ENCODE assay signal across 19 cellular contexts in the genomic region with DNA sequence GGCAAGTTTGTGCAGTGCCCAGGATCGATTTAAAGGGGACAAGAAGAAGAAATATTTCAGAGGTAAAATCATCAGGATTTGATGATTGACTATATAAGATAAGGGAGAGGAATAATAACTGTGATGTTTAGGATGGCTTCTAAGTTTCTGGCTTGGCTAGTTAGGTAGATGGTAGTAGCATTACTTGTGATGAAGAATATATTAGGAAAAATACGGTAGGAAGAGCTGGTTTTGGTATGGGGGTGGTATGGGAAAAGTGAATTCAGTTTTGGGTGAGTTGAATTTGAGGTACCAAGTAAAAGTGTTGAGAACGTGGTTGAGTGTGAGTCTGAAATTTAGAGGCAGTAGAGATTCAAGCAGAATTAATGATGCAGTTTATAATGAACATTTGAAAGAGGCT. TPM values are rescaled to one million over a fixed set of nuclear protein-coding genes. Genes with fewer than 3 reads are reported as not detected.
DNase-seq lines count a peak whose midpoint lies in the region; ATAC-seq, FAIRE-seq and TF ChIP-seq lines count a peak whose summit lies in the region.
"Had no signal": no experiment of that assay in that cellular context is flagged by ENCODE, and none has a peak within 500 bp of the region (broad histone marks: within the 10 kb centered on the region; RNA-seq: fewer than 3 reads in every experiment).

No MANE protein-coding gene starts in this region.

- no peak for DNase-seq in HepG2 (ENCODE audit: low spot score)
- DNase-seq in right lobe of liver: no peak
- no peak for DNase-seq in central memory CD8-positive, alpha-beta T cell (ENCODE audit: low spot score in 2 of 2)
- DNase-seq in neural crest cell (ENCODE audit: low read depth, low spot score): no peak
- no peak for DNase-seq in EL
- DNase-seq in NCI-H526 (lab: John Stamatoyannopoulos, UW): no peak
- DNase-seq: DMS79 treated with DMSO at 0.1 percent for 48 hours, NCI-H1417 treated with DMSO at 0.1 percent for 48 hours, NCI-H1930, NCI-H345, NCI-H524 treated with DMSO at 0.1 percent for 48 hours, PC-3, RPMI8226, SHP77 treated with DMSO at 0.1 percent for 48 hours, SK-N-SH had no signal

- intact Hi-C loops in HepG2 (cut with micrococcal nuclease; ENCODE audit: unreplicated experiment) (no loop called here), right lobe of liver (cut with DNase I) (no loop called here)

- H3K27me3 ChIP-seq in HepG2 (ENCODE audit: control insufficient read depth in 1 of 2, insufficient read depth in 2 of 2, low read length in 2 of 2): no peaks in the 10 kb centered on the region
- no peaks in the 10 kb centered on the region for H3K27me3 ChIP-seq in right lobe of liver
- H3K27me3 ChIP-seq: BLaER1 treated with 17β-estradiol and CSF1 and Interleukin-3, amounts not matched to agents 10 nM and 100 nM had no signal

- TF ChIP-seq CTCF in HepG2 (CRISPR knock-in tag; IDR thresholded peaks at IDR 0.05) (no peak), right lobe of liver (IDR thresholded peaks at IDR 0.05) (no peak), HEK293 (tag by site-specific recombination; IDR thresholded peaks at IDR 0.05) (no peak), neural crest cell (conservative IDR thresholded peaks at IDR 0.05) (no peak)

- FAIRE-seq in HepG2 (lab: Jason Lieb, UNC): no peak

- H3K9me3 ChIP-seq in HepG2 (ENCODE audit: low read length) (no peaks in the 10 kb centered on the region), right lobe of liver (no peaks in the 10 kb centered on the region), HEK293 (ENCODE audit: control insufficient read depth, insufficient read depth, low read depth, low read length) (no peaks in the 10 kb centered on the region)

- H3K36me3 ChIP-seq in HepG2 (replicated peaks in 1 of 2; ENCODE audit: control insufficient read depth in 1 of 2, insufficient read depth in 2 of 2, low read length in 2 of 2): peaks cover 0 to 8% of the 10 kb centered on the region in 2 experiments; a peak in 3 of 5 replicates
- H3K36me3 ChIP-seq in right lobe of liver: no peaks in the 10 kb centered on the region
- H3K36me3 ChIP-seq in HEK293 (ENCODE audit: control insufficient read depth in 2 of 2, insufficient read depth in 1 of 2, low read length in 2 of 2): peaks cover 0 to 6% of the 10 kb centered on the region in 2 experiments; a peak in 1 of 3 replicates

- peaks cover 90% of the 10 kb centered on the region for H3K79me2 ChIP-seq in HepG2 (ENCODE audit: insufficient read depth, low read length)

- WGBS in HepG2 (ENCODE audit: low lambda C conversion rate): 92% methylated on average over 3 of the region's 3 CpGs
- 80% methylated on average over 1 of the region's 3 CpGs for WGBS in right lobe of liver (ENCODE audit: insufficient coverage, low coverage, low lambda C conversion rate, missing lambda C conversion rate)

- TF ChIP-seq EP300 in HepG2 (IDR thresholded peaks at IDR 0.05; ENCODE audit: low read depth in 2 of 2, low read length in 2 of 2) (no peak), HepG2 (CRISPR knock-in tag; IDR thresholded peaks at IDR 0.05; ENCODE audit: borderline replicate concordance) (no peak)

- H3K9me3 Mint-ChIP-seq in central memory CD8-positive, alpha-beta T cell: no peaks in the 10 kb centered on the region
- H3K9me3 Mint-ChIP-seq in neural crest cell: peaks cover 2% of the 10 kb centered on the region

- ATAC-seq in HepG2 (no peak), right lobe of liver (no peak), HG02938 (IDR thresholded peaks at IDR 0.05; ENCODE audit: unreplicated experiment) (no peak)
- ATAC-seq in central memory CD8-positive, alpha-beta T cell (replicated peaks; ENCODE audit: extremely low read depth, poor library complexity, severe bottlenecking): no peak
- ATAC-seq: PC-3 had no signal

- peaks cover 62% of the 10 kb centered on the region for H3K4me1 Mint-ChIP-seq in central memory CD8-positive, alpha-beta T cell
- H3K4me1 Mint-ChIP-seq in neural crest cell: peaks cover 31% of the 10 kb centered on the region

- no peak for TF ChIP-seq RAD21 in HepG2 (CRISPR knock-in tag; IDR thresholded peaks at IDR 0.05)

- no peak overlapping the region for H3K4me2 ChIP-seq in HepG2 (ENCODE audit: low read depth, low read length)
- H3K4me2 ChIP-seq: KMS-11, SK-N-SH had no signal

- TF ChIP-seq POLR2A in HepG2 (IDR thresholded peaks at IDR 0.05; ENCODE audit: insufficient read depth in 1 of 2, low read depth in 2 of 2, low read length in 2 of 2) (no peak), right lobe of liver (IDR thresholded peaks at IDR 0.05) (no peak)

- H4K20me1 ChIP-seq in HepG2 (ENCODE audit: insufficient read depth, low read length): peaks cover 37% of the 10 kb centered on the region

- CTCF ChIA-PET in HepG2 (lab: Yijun Ruan, JAX; ENCODE audit: low intra/inter-chr PET ratio, low total read pairs): no interaction called here
- CTCF ChIA-PET in HEK293 (lab: Yijun Ruan, JAX): no interaction called here

- BruUV-seq in HepG2 (replicated peaks; lab: Mats Ljungman, UMichigan): no TSS peak

- H3K36me3 Mint-ChIP-seq in central memory CD8-positive, alpha-beta T cell (ENCODE audit: insufficient read depth): peaks cover 17% of the 10 kb centered on the region
- peaks cover 15% of the 10 kb centered on the region for H3K36me3 Mint-ChIP-seq in neural crest cell (ENCODE audit: low read depth)

- no peaks in the 10 kb centered on the region for H3K27me3 Mint-ChIP-seq in central memory CD8-positive, alpha-beta T cell
- no peaks in the 10 kb centered on the region for H3K27me3 Mint-ChIP-seq in neural crest cell (ENCODE audit: low read depth)

- no peak overlapping the region for H3K9ac ChIP-seq in HepG2 (ENCODE audit: insufficient read depth, low read depth, low read length)
- H3K9ac ChIP-seq: BLaER1 treated with 17β-estradiol and CSF1 and Interleukin-3, amounts not matched to agents 10 nM and 100 nM; KMS-11; SK-N-SH had no signal

- POLR2A ChIA-PET in HepG2 (lab: Yijun Ruan, JAX): no interaction called here
- POLR2A ChIA-PET in HEK293 (lab: Yijun Ruan, JAX): interaction anchor here (0.6 kb wide), 1 partner anchor 11 kb away, joined by 4 read pairs; a partner anchor contains a TSS

- H3K4me1 ChIP-seq in HepG2 (ENCODE audit: insufficient read depth, low read length) (peaks cover 20% of the 10 kb centered on the region), right lobe of liver (no peaks in the 10 kb centered on the region), HEK293 (ENCODE audit: control insufficient read depth, insufficient read depth, low read length) (no peaks in the 10 kb centered on the region; the same call in 1 of the 2 replicates)

- no peak overlapping the region for H3K4me3 ChIP-seq in HepG2 (replicated peaks in 1 of 3; ENCODE audit: insufficient read depth in 1 of 3, low read depth in 2 of 3, low read length in 3 of 3)
- no peak overlapping the region for H3K4me3 ChIP-seq in right lobe of liver
- no peak overlapping the region for H3K4me3 ChIP-seq in HEK293 (ENCODE audit: low read depth, low read length)
- H3K4me3 ChIP-seq: BLaER1 treated with 17β-estradiol and CSF1 and Interleukin-3, amounts not matched to agents 10 nM and 100 nM had no signal

- H3K4me3 Mint-ChIP-seq in central memory CD8-positive, alpha-beta T cell: peak overlapping the region; percentile 2
- no peak overlapping the region for H3K4me3 Mint-ChIP-seq in neural crest cell

- H3K27ac Mint-ChIP-seq in central memory CD8-positive, alpha-beta T cell (ENCODE audit: low read depth): no peak overlapping the region
- peak overlapping the region; percentile 3 for H3K27ac Mint-ChIP-seq in neural crest cell (ENCODE audit: unreplicated experiment)

- in situ Hi-C loops in HepG2 (cut with HindIII; ENCODE audit: extremely low pct_ligation_motif_present, low pct_unique_long_range_greater_than_20kb): no loop called here

- no peak overlapping the region for H3K27ac ChIP-seq in HepG2 (ENCODE audit: extremely low read length, insufficient read depth, low read length)
- no peak overlapping the region for H3K27ac ChIP-seq in right lobe of liver
- H3K27ac ChIP-seq in HEK293 (ENCODE audit: extremely low read depth, low read depth, low read length): no peak overlapping the region
- H3K27ac ChIP-seq: BLaER1 treated with 17β-estradiol and CSF1 and Interleukin-3, amounts not matched to agents 10 nM and 100 nM; KMS-11 had no signal

- H2AFZ ChIP-seq in HepG2 (ENCODE audit: low read length): no peak overlapping the region

TF ChIP-seq in HEK293, 187 proteins besides CTCF, POLR2A, EP300 and RAD21 (continues in another document):
- TF ChIP-seq ZNF701 (tag by site-specific recombination; IDR thresholded peaks at IDR 0.05): no peak

RNA-seq across cellular contexts. Expression of a gene that starts 11.0 kb away (rescaled TPM):
- total RNA-seq in HepG2 (2016; rRNA removed; fragmentation: Illumina TruSeq; extraction: Trizol) (56.2 and 95.2 TPM in 2 replicates), right lobe of liver (10 to 100 TPM in 4 of 6 experiments, 1 to 10 TPM in 2; 7.6 to 26.1 (median 15.0) TPM), neural crest cell (85.7 and 91.5 TPM in 2 replicates)
- total RNA-seq in HepG2 (2016; cell fraction: cytosol; rRNA removed; fragmentation: Illumina TruSeq; extraction: Trizol; ENCODE audit: low read depth): 16.3 and 17.8 TPM in 2 replicates
- total RNA-seq in HepG2 (2016; cell fraction: insoluble cytoplasmic fraction; rRNA removed; fragmentation: Illumina TruSeq; extraction: Trizol): 59.2 and 94.0 TPM in 2 replicates
- total RNA-seq in HepG2 (2016; cell fraction: membrane; rRNA removed; fragmentation: Illumina TruSeq; extraction: Trizol): 31.1 and 33.8 TPM in 2 replicates
- total RNA-seq in HepG2 (2016; cell fraction: nucleus; rRNA removed; fragmentation: Illumina TruSeq; extraction: Trizol): 64.4 and 67.2 TPM in 2 replicates
- polyA plus RNA-seq in HepG2 (2011; rRNA removed): 29.1 and 37.4 TPM in 2 replicates
- polyA plus RNA-seq in HepG2 (2011; cell fraction: cytosol; rRNA removed): 11.7 and 17.4 TPM in 2 replicates
- polyA plus RNA-seq in HepG2 (2011; cell fraction: nucleus; rRNA removed): 10.9 and 15.2 TPM in 2 replicates
- 14.5 and 24.2 TPM in 2 replicates for polyA plus RNA-seq in HepG2 (2012)
- polyA plus RNA-seq in HepG2 (2016; cell fraction: cytosol; fragmentation: Illumina TruSeq; extraction: Trizol; ENCODE audit: low read depth): 0.89 and 0.95 TPM in 2 replicates
- polyA plus RNA-seq in HepG2 (2016; cell fraction: insoluble cytoplasmic fraction; fragmentation: Illumina TruSeq; extraction: Trizol; ENCODE audit: low read depth): 31.3 and 34.8 TPM in 2 replicates
- polyA plus RNA-seq in HepG2 (2016; cell fraction: membrane; fragmentation: Illumina TruSeq; extraction: Trizol; ENCODE audit: low read depth): 4.6 TPM in 2 replicates
- 25.9 and 28.0 TPM in 2 replicates for polyA plus RNA-seq in HepG2 (2016; cell fraction: nucleus; fragmentation: Illumina TruSeq; extraction: Trizol; ENCODE audit: insufficient read depth, low read depth)
- 45.6 and 119 TPM in 2 replicates for polyA minus RNA-seq in HepG2 (2011; rRNA and poly(A)+ RNA removed; ENCODE audit: low replicate concordance)
- 33.7 and 45.3 TPM in 2 replicates for polyA minus RNA-seq in HepG2 (2011; cell fraction: cytosol; rRNA and poly(A)+ RNA removed)
- 121 and 134 TPM in 2 replicates for polyA minus RNA-seq in HepG2 (2011; cell fraction: nucleus; rRNA and poly(A)+ RNA removed)
